ENCODE assay signal across 9 cellular contexts in the genomic region with DNA sequence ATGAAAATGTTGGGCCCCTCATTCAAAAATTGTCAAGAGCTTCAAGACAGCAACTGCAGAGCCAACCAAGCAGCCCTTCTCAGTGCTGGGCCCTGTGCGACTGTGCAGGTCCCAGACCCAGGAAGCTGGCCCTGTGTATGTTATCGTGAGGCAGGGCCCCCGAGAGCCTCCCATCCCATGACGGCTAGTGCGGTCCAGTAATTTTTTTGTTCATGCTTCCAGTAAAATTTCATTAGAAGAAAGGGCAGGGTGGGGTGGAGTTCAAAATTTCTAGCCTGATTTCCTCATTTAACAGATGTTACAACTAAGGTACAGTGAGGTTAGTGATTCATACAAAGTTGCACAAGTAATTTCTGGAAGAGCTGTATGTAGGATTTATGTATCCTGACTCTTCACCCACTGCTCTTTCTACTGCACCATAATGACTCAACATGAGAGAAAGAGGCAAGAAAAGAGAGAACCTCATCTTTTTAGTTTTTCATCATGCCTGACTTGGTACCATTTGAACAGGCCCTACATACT.
DNase-seq lines count a peak whose midpoint lies in the region; ATAC-seq and TF ChIP-seq lines count a peak whose summit lies in the region.
"Had no signal": no experiment of that assay in that cellular context is flagged by ENCODE, and none has a peak within 500 bp of the region (broad histone marks: within the 10 kb centered on the region; RNA-seq: fewer than 3 reads in every experiment).

No MANE protein-coding gene starts in this region.

- TF ChIP-seq CTCF in hepatocyte (IDR thresholded peaks at IDR 0.05; ENCODE audit: poor library complexity), result no peak

- H3K27ac Mint-ChIP-seq in activated CD4-positive, alpha-beta memory T cell treated with anti-CD3 and anti-CD28 coated beads, Interleukin-2, amount 10 ng/mL, durations not matched to agents 7 days and 5 days, result peak overlapping the region; percentile 16

- H3K36me3 ChIP-seq in hepatocyte (replicated peaks; ENCODE audit: insufficient read depth, low read depth), result no peaks in the 10 kb centered on the region

- no peaks in the 10 kb centered on the region for H3K27me3 ChIP-seq in hepatocyte

- peaks cover 21% of the 10 kb centered on the region for H3K4me1 Mint-ChIP-seq in activated CD4-positive, alpha-beta memory T cell treated with anti-CD3 and anti-CD28 coated beads, Interleukin-2, amount 10 ng/mL, durations not matched to agents 7 days and 5 days

- no peak overlapping the region for H3K4me3 Mint-ChIP-seq in activated CD4-positive, alpha-beta memory T cell treated with anti-CD3 and anti-CD28 coated beads, Interleukin-2, amount 10 ng/mL, durations not matched to agents 7 days and 5 days

- 90% methylated on average over 5 of the region's 5 CpGs for WGBS in hepatocyte (ENCODE audit: low lambda C conversion rate, missing lambda C conversion rate)

- ATAC-seq in GM18502 (IDR thresholded peaks at IDR 0.05; ENCODE audit: poor library complexity, unreplicated experiment), result peak; percentile 90
- ATAC-seq in HG02840 (IDR thresholded peaks at IDR 0.05; ENCODE audit: low FRiP score, unreplicated experiment), result peak; percentile 87
- ATAC-seq in HG03175 (IDR thresholded peaks at IDR 0.05; ENCODE audit: unreplicated experiment), result no peak
- ATAC-seq in GM19397 (IDR thresholded peaks at IDR 0.05; ENCODE audit: unreplicated experiment), result no peak
- ATAC-seq: Panc1 had no signal

- POLR2A ChIA-PET in activated CD4-positive, alpha-beta memory T cell treated with anti-CD3 and anti-CD28 coated beads, Interleukin-2, amount 10 ng/mL, durations not matched to agents 7 days and 5 days (lab: Charles Lee), result interaction anchor here (1.2 kb wide), 1 partner anchor 96 kb away, joined by 3 read pairs; no protein-coding TSS in a partner anchor

- H3K36me3 Mint-ChIP-seq in activated CD4-positive, alpha-beta memory T cell treated with anti-CD3 and anti-CD28 coated beads, Interleukin-2, amount 10 ng/mL, durations not matched to agents 7 days and 5 days (ENCODE audit: low read depth), result peaks cover 23% of the 10 kb centered on the region

- H3K27me3 Mint-ChIP-seq in activated CD4-positive, alpha-beta memory T cell treated with anti-CD3 and anti-CD28 coated beads, Interleukin-2, amount 10 ng/mL, durations not matched to agents 7 days and 5 days, result no peaks in the 10 kb centered on the region

- no peaks in the 10 kb centered on the region for H3K9me3 ChIP-seq in hepatocyte (ENCODE audit: low read depth)

- peak overlapping the region; percentile 51 for H3K27ac ChIP-seq in hepatocyte

- H3K9me3 Mint-ChIP-seq in activated CD4-positive, alpha-beta memory T cell treated with anti-CD3 and anti-CD28 coated beads, Interleukin-2, amount 10 ng/mL, durations not matched to agents 7 days and 5 days, result peaks cover 10% of the 10 kb centered on the region

- peaks cover 2% of the 10 kb centered on the region for H3K79me2 ChIP-seq in hepatocyte

- no peaks in the 10 kb centered on the region for H4K20me1 ChIP-seq in hepatocyte (ENCODE audit: insufficient read depth, poor library complexity, severe bottlenecking)

- no peak overlapping the region for H3K4me2 ChIP-seq in hepatocyte

- H3K9me2 ChIP-seq in hepatocyte (replicated peaks; ENCODE audit: insufficient read depth), result no peaks in the 10 kb centered on the region

- DNase-seq in activated CD4-positive, alpha-beta memory T cell treated with anti-CD3 and anti-CD28 coated beads, Interleukin-2, amount 10 ng/mL, durations not matched to agents 7 days and 5 days, result no peak
- DNase-seq in hepatocyte (ENCODE audit: low spot score) (peak; percentile 34), amygdala (lab: John Stamatoyannopoulos, UW) (no peak)
- DNase-seq in activated CD4-positive, CD25-positive, alpha-beta regulatory T cell treated with anti-CD3 and anti-CD28 coated beads, Interleukin-2, amount 50 U/mL, for 72 hours, result no peak

- no peaks in the 10 kb centered on the region for H3K4me1 ChIP-seq in hepatocyte (ENCODE audit: insufficient read depth)

- CTCF ChIA-PET in activated CD4-positive, alpha-beta memory T cell treated with anti-CD3 and anti-CD28 coated beads, Interleukin-2, amount 10 ng/mL, durations not matched to agents 7 days and 5 days (lab: Charles Lee), result no interaction called here

- H3K4me3 ChIP-seq in hepatocyte, result no peak overlapping the region

- H2AFZ ChIP-seq in hepatocyte, result no peak overlapping the region

Comparison
In these comparisons a context has a peak if more than half of its experiments do, and no peak if none do; other contexts are left out.
1. ATAC-seq: peak in GM18502 (single experiment) and HG02840 (single experiment); none in HG03175 (single experiment) and GM19397 (single experiment).